In genomic region chr2:42337846-42338566, GRCh38 we compare ENCODE assay signal across 18 cellular contexts. TPM values are rescaled to one million over a fixed set of nuclear protein-coding genes. Genes with fewer than 3 reads are reported as not detected.
DNase-seq lines count a peak whose midpoint lies in the region; ATAC-seq, FAIRE-seq and TF ChIP-seq lines count a peak whose summit lies in the region.
"Had no signal": no experiment of that assay in that cellular context is flagged by ENCODE, and none has a peak within 500 bp of the region (broad histone marks: within the 10 kb centered on the region; RNA-seq: fewer than 3 reads in every experiment).

No MANE protein-coding gene starts in this region.

- FAIRE-seq in K562 (lab: Jason Lieb, UNC), result no peak
- no peak for FAIRE-seq in GM12892 (lab: Jason Lieb, UNC)
- FAIRE-seq: RCC 7860 had no signal

- H3K9me3 Mint-ChIP-seq in progenitor cell of endocrine pancreas (ENCODE audit: low read depth), result no peaks in the 10 kb centered on the region

- no peak overlapping the region for H3K4me3 Mint-ChIP-seq in progenitor cell of endocrine pancreas (ENCODE audit: low read depth)
- H3K4me3 Mint-ChIP-seq: CD4-positive, alpha-beta memory T cell had no signal

- H2AFZ ChIP-seq in K562 (ENCODE audit: low read depth, low read length), result no peak overlapping the region

- H3K27ac ChIP-seq in SJSA1, result peak overlapping the region; percentile 4
- H3K27ac ChIP-seq in K562 (ENCODE audit: extremely low read depth, low read depth, low read length), result no peak overlapping the region
- no peak overlapping the region for H3K27ac ChIP-seq in esophagus muscularis mucosa (replicated peaks in 1 of 4)

- H3K4me2 ChIP-seq in K562 (ENCODE audit: insufficient read depth, low read length), result no peak overlapping the region

- H3K27me3 ChIP-seq in SJSA1 (replicated peaks) (no peaks in the 10 kb centered on the region), K562 (ENCODE audit: control insufficient read depth in 2 of 2, insufficient read depth in 2 of 2, low read length in 2 of 2) (no peaks in the 10 kb centered on the region), esophagus muscularis mucosa (no peaks in the 10 kb centered on the region)
- H3K27me3 ChIP-seq: BE2C had no signal

- POLR2A ChIA-PET in K562 (lab: Yijun Ruan, JAX), result no interaction called here

- no peaks in the 10 kb centered on the region for H3K27me3 Mint-ChIP-seq in progenitor cell of endocrine pancreas
- H3K27me3 Mint-ChIP-seq: CD4-positive, alpha-beta memory T cell had no signal

- TF ChIP-seq CTCF in K562 (IDR thresholded peaks at IDR 0.05 in 2 of 3, conservative IDR thresholded peaks at IDR 0.05 in 1 of 3; ENCODE audit: insufficient read depth in 2 of 3, low read depth in 1 of 3, low read length in 3 of 3) (no peak), esophagus muscularis mucosa (IDR thresholded peaks at IDR 0.05) (no peak), progenitor cell of endocrine pancreas (IDR thresholded peaks at IDR 0.05; ENCODE audit: unreplicated experiment) (peak; percentile 2)

- WGBS in K562 (ENCODE audit: insufficient coverage, low coverage, missing lambda C conversion rate), result 93% methylated on average over 21 of the region's 28 CpGs
- 96% methylated on average over 25 of the region's 28 CpGs for WGBS in esophagus muscularis mucosa

- peaks cover 56% of the 10 kb centered on the region for H3K36me3 ChIP-seq in SJSA1
- H3K36me3 ChIP-seq in K562 (ENCODE audit: control insufficient read depth, insufficient read depth, low read length), result peaks cover 68% of the 10 kb centered on the region
- H3K36me3 ChIP-seq in esophagus muscularis mucosa, result peaks cover 15 to 73% (median 36%) of the 10 kb centered on the region in 4 donors

- H3K4me1 Mint-ChIP-seq in progenitor cell of endocrine pancreas (ENCODE audit: low read depth), result peaks cover 3% of the 10 kb centered on the region

- in situ Hi-C loops in K562 (cut with MboI), result no loop called here

- H3K9me3 ChIP-seq in SJSA1 (replicated peaks) (no peaks in the 10 kb centered on the region), K562 (replicated peaks; ENCODE audit: control insufficient read depth, insufficient read depth, low read depth, low read length) (no peaks in the 10 kb centered on the region), esophagus muscularis mucosa (no peaks in the 10 kb centered on the region)
- H3K9me3 ChIP-seq: HAP-1 had no signal

- H3K4me1 ChIP-seq in SJSA1 (replicated peaks) (peaks cover 26% of the 10 kb centered on the region), K562 (replicated peaks in 1 of 2; ENCODE audit: control insufficient read depth in 2 of 2, insufficient read depth in 2 of 2, low read length in 2 of 2) (peaks cover 3 to 5% of the 10 kb centered on the region in 2 experiments; a peak in 2 of 5 replicates), esophagus muscularis mucosa (peaks cover 13 to 21% (median 16%) of the 10 kb centered on the region in 4 donors)
- H3K4me1 ChIP-seq: HAP-1 had no signal

- H3K79me2 ChIP-seq in K562 (ENCODE audit: control insufficient read depth, insufficient read depth, low read length), result peaks cover 6% of the 10 kb centered on the region; the same call in 2 of the 3 replicates

- TF ChIP-seq EP300 in K562 (IDR thresholded peaks at IDR 0.05; ENCODE audit: low read length) (no peak), esophagus muscularis mucosa (IDR thresholded peaks at IDR 0.05) (no peak)

- H3K9me1 ChIP-seq in K562 (ENCODE audit: control insufficient read depth, insufficient read depth, low read length), result peaks cover 4% of the 10 kb centered on the region

- no peak for TF ChIP-seq POLR2A in K562 (conservative IDR thresholded peaks at IDR 0.05)
- no peak for TF ChIP-seq POLR2A in esophagus muscularis mucosa (IDR thresholded peaks at IDR 0.05; ENCODE audit: low read depth)
- TF ChIP-seq POLR2A in GM12892 (IDR thresholded peaks at IDR 0.05; ENCODE audit: low read depth, low read length), result no peak

- TF ChIP-seq RAD21 in K562 (CRISPR knock-in tag; conservative IDR thresholded peaks at IDR 0.05 in 1 of 2, IDR thresholded peaks at IDR 0.05 in 1 of 2), result no peak

- H3K4me3 ChIP-seq in SJSA1 (no peak overlapping the region), K562 (no peak overlapping the region), esophagus muscularis mucosa (no peak overlapping the region)
- H3K4me3 ChIP-seq: HAP-1 had no signal

- CTCF ChIA-PET in K562 (lab: Yijun Ruan, JAX; ENCODE audit: low intra/inter-chr PET ratio), result no interaction called here

- no TSS peak for BruUV-seq in K562 (replicated peaks; lab: Mats Ljungman, UMichigan)

- DNase-seq in SJSA1 (ENCODE audit: low read depth in 1 of 2, low spot score in 2 of 2) (no peak), K562 (ENCODE audit: extremely low read depth in 1 of 4, low spot score in 3 of 4) (no peak), esophagus muscularis mucosa (ENCODE audit: extremely low spot score) (peak; percentile 62), progenitor cell of endocrine pancreas (ENCODE audit: low spot score, unreplicated experiment) (no peak), GM12892 (ENCODE audit: insufficient read length) (no peak), NCI-H1092 (lab: John Stamatoyannopoulos, UW) (no peak), DMS 273 treated with DMSO at 0.1 percent for 48 hours (lab: John Stamatoyannopoulos, UW) (no peak)
- DNase-seq: ACHN; BE2C; CD4-positive, alpha-beta memory T cell; IMR-90; NCI-H1417; NCI-H187 treated with DMSO at 0.1 percent for 48 hours; NCI-H2171; NCI-H69; Right ventricle myocardium superior had no signal

- H3K9ac ChIP-seq in K562 (ENCODE audit: insufficient read depth in 1 of 2, low read depth in 2 of 2, low read length in 2 of 2), result no peak overlapping the region

- H4K20me1 ChIP-seq in K562 (replicated peaks; ENCODE audit: control insufficient read depth, insufficient read depth, low read length), result 0 out of 2 replicates have a peak, but pooled peaks cover 3% of the 10 kb centered on the region

- H3K27ac Mint-ChIP-seq in progenitor cell of endocrine pancreas, result peak overlapping the region; percentile 82

- H3K36me3 Mint-ChIP-seq in progenitor cell of endocrine pancreas (ENCODE audit: insufficient read depth), result peaks cover 39% of the 10 kb centered on the region

- ATAC-seq in K562, result 0 out of 3 replicates have a peak, but pooled peaks have one; percentile 11

- intact Hi-C loops in K562 (cut with micrococcal nuclease) (no loop called here), esophagus muscularis mucosa (cut with DNase I) (loop anchor here (10.0 kb wide), 1 partner anchor 493 kb away; no protein-coding TSS in a partner anchor)

TF ChIP-seq in K562, 482 proteins besides CTCF, POLR2A, EP300 and RAD21:
- no peak for TF ChIP-seq NFXL1 (CRISPR knock-in tag; IDR thresholded peaks at IDR 0.05)
- peak; percentile 44; the same call in 1 of the 2 replicates for TF ChIP-seq POLR2G (IDR thresholded peaks at IDR 0.05; ENCODE audit: low read depth, low read length)
TF ChIP-seq in K562: peak in this region for 1.

RNA-seq across cellular contexts. Expression of gene COX7A2L, which starts 23.0 kb away (rescaled TPM):
- total RNA-seq in SJSA1 (2014; rRNA removed; shearing (Covaris generic)), result 254 and 269 TPM in 2 replicates
- total RNA-seq in K562 (2011; cell fraction: chromatin; rRNA removed; ENCODE audit: low replicate concordance), result 27.4 and 46.0 TPM in 2 replicates
- 25.0 and 27.9 TPM in 2 replicates for total RNA-seq in K562 (2011; cell fraction: nucleolus; rRNA removed)
- total RNA-seq in K562 (2011; cell fraction: nucleoplasm; rRNA removed), result 63.9 and 106 TPM in 2 replicates
- 106 and 118 TPM in 2 replicates for total RNA-seq in K562 (2014; rRNA removed)
- total RNA-seq in K562 (2014; rRNA removed; fragmentation: Illumina TruSeq; extraction: Trizol), result 166 and 174 TPM in 2 replicates
- 132 and 142 TPM in 2 replicates for total RNA-seq in K562 (2015; rRNA removed; fragmentation: Illumina TruSeq; extraction: Trizol)
- 107 and 122 TPM in 2 replicates for total RNA-seq in K562 (2021)
- polyA plus RNA-seq in K562 (2011; rRNA removed), result 163 TPM in 2 replicates
- polyA plus RNA-seq in K562 (2011; cell fraction: cytosol; rRNA removed), result 72.4 and 141 TPM in 2 replicates
- 32.2 and 59.7 TPM in 2 replicates for polyA plus RNA-seq in K562 (2011; cell fraction: nucleus; rRNA removed)
- 135 and 320 TPM in 2 replicates for polyA plus RNA-seq in K562 (2012)
- polyA plus RNA-seq in K562 (2014; fragmentation: Illumina TruSeq; extraction: Trizol), result 177 TPM in 2 replicates
- 100 to 1,000 TPM; 366 to 481 TPM for polyA plus RNA-seq in K562 (2014; fragmentation: Nextera tagmentation; extraction: Ambion mirVana)
- 143 TPM in 2 replicates for polyA plus RNA-seq in K562 (2014; rRNA removed)
- polyA minus RNA-seq in K562 (2011; rRNA and poly(A)+ RNA removed), result 72.0 and 91.7 TPM in 2 replicates
- polyA minus RNA-seq in K562 (2011; cell fraction: cytosol; rRNA and poly(A)+ RNA removed), result 28.1 and 34.2 TPM in 2 replicates
- polyA minus RNA-seq in K562 (2011; cell fraction: nucleus; rRNA and poly(A)+ RNA removed), result 14.1 and 23.3 TPM in 2 replicates
- total RNA-seq in esophagus muscularis mucosa, result 100 to 1,000 TPM in 1 of 4 donors, 10 to 100 TPM in 3; 56.9 to 122 (median 95.1) TPM
- 84.3 and 85.7 TPM in 2 replicates for total RNA-seq in progenitor cell of endocrine pancreas
- 178 TPM for polyA plus RNA-seq in GM12892 (2012; ENCODE audit: missing spikeins)
